Comparison of ENCODE assay signal across 8 cellular contexts in the genomic region with DNA sequence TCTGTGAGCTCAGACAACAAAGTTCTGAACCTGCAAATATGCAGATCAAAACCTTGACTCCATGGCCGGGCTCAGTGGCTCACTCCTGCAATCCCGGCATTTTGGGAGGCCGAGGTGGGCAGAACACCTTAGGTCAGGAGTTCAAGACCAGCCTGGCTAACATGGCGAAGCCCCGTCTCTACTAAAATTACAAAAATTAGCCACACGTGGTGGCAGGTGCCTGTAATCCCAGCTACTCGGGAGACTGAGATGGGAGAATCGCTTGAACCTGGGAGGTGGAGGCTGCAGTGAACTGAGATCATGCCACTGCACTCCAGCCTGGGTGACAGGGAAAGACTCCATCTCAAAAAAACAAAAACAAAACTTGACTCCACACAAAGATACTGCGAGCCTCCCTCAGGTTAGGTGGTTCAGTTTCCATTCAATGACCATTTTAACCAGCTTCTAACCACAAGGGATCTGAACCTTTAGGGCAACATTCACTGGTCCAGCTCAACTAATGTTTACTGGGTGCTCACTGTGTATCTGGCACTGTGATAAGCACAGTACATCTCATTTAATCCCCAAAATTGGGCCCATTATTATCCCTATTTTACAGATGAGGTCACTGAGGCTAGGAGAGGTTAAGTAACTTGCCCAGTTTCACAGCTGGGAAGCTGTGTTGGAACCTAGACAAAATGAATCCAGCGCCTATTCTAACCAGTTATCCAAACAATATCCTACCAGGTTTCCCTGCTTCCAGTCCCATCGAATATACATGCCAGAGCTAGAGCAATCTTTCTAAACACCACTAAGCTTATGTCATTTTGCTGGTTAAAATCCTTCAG. TPM values are rescaled to one million over a fixed set of nuclear protein-coding genes. Genes with fewer than 3 reads are reported as not detected.
DNase-seq lines count a peak whose midpoint lies in the region; ATAC-seq and TF ChIP-seq lines count a peak whose summit lies in the region.

No MANE protein-coding gene starts in this region.

- DNase-seq in left ventricle myocardium inferior (no peak), left cardiac atrium (no peak), type B pancreatic cell (ENCODE audit: extremely low spot score, unreplicated experiment) (no peak), NOMO-1 (lab: John Stamatoyannopoulos, UW; ENCODE audit: unreplicated experiment in 2 of 2) (no peak), SIG-M5 (lab: John Stamatoyannopoulos, UW) (no peak), GM13977 (ENCODE audit: low spot score) (no peak)
- DNase-seq in activated naive CD8-positive, alpha-beta T cell treated with anti-CD3 and anti-CD28 coated beads for 36 hours, result no peak

- H3K27me3 ChIP-seq in left ventricle myocardium inferior (ENCODE audit: low read depth), result no peaks in the 10 kb centered on the region
- no peaks in the 10 kb centered on the region for H3K27me3 ChIP-seq in iPS-20b (ENCODE audit: insufficient read depth, low read length)

- peaks cover 38% of the 10 kb centered on the region for H3K36me3 ChIP-seq in left ventricle myocardium inferior
- peaks cover 61% of the 10 kb centered on the region for H3K36me3 ChIP-seq in iPS-20b (ENCODE audit: insufficient read depth, low read depth, low read length)

- H3K4me1 Mint-ChIP-seq in activated naive CD8-positive, alpha-beta T cell treated with anti-CD3 and anti-CD28 coated beads for 36 hours, result peaks cover 42% of the 10 kb centered on the region
- peaks cover 28% of the 10 kb centered on the region for H3K4me1 Mint-ChIP-seq in type B pancreatic cell (ENCODE audit: unreplicated experiment)

- H3K9me3 ChIP-seq in left ventricle myocardium inferior (replicated peaks) (no peaks in the 10 kb centered on the region), iPS-20b (ENCODE audit: insufficient read depth, low read depth, low read length) (no peaks in the 10 kb centered on the region)

- H3K4me3 Mint-ChIP-seq in activated naive CD8-positive, alpha-beta T cell treated with anti-CD3 and anti-CD28 coated beads for 36 hours, result peak overlapping the region; percentile 98
- peak overlapping the region; percentile 99 for H3K4me3 Mint-ChIP-seq in type B pancreatic cell

- in situ Hi-C loops in GM13977 (cut with MboI; ENCODE audit: low pct_unique_long_range_greater_than_20kb, low sequenced_read_pairs, unreplicated experiment), result no loop called here

- intact Hi-C loops in left ventricle myocardium inferior (cut with micrococcal nuclease) (no loop called here), left cardiac atrium (cut with DNase I) (no loop called here)

- H3K27me3 Mint-ChIP-seq in activated naive CD8-positive, alpha-beta T cell treated with anti-CD3 and anti-CD28 coated beads for 36 hours, result no peaks in the 10 kb centered on the region
- H3K27me3 Mint-ChIP-seq in type B pancreatic cell, result no peaks in the 10 kb centered on the region

- no peak for ATAC-seq in left cardiac atrium

- H3K27ac ChIP-seq in left ventricle myocardium inferior (replicated peaks) (no peak overlapping the region), iPS-20b (ENCODE audit: low read length) (no peak overlapping the region)

- H3K4me3 ChIP-seq in left ventricle myocardium inferior (peak overlapping the region; percentile 90), iPS-20b (ENCODE audit: low read length) (peak overlapping the region; percentile 98)

- H3K4me1 ChIP-seq in left ventricle myocardium inferior (peaks cover 33% of the 10 kb centered on the region), iPS-20b (ENCODE audit: insufficient read depth, low read length) (0 out of 2 replicates have a peak, but pooled peaks cover 8% of the 10 kb centered on the region)

- peak overlapping the region; percentile 100; the same call in 1 of the 2 replicates for H3K9ac ChIP-seq in iPS-20b (ENCODE audit: low read depth, low read length)

- TF ChIP-seq CTCF in left ventricle myocardium inferior (IDR thresholded peaks at IDR 0.05; ENCODE audit: borderline replicate concordance) (no peak), type B pancreatic cell (conservative IDR thresholded peaks at IDR 0.05) (no peak), GM13977 (IDR thresholded peaks at IDR 0.05; ENCODE audit: extremely low read depth, insufficient read depth, missing control alignments) (no peak)

- H3K27ac Mint-ChIP-seq in activated naive CD8-positive, alpha-beta T cell treated with anti-CD3 and anti-CD28 coated beads for 36 hours, result peak overlapping the region; percentile 77
- peak overlapping the region; percentile 44 for H3K27ac Mint-ChIP-seq in type B pancreatic cell

- no peaks in the 10 kb centered on the region for H3K9me3 Mint-ChIP-seq in activated naive CD8-positive, alpha-beta T cell treated with anti-CD3 and anti-CD28 coated beads for 36 hours
- no peaks in the 10 kb centered on the region for H3K9me3 Mint-ChIP-seq in type B pancreatic cell

- peaks cover 74% of the 10 kb centered on the region for H3K36me3 Mint-ChIP-seq in activated naive CD8-positive, alpha-beta T cell treated with anti-CD3 and anti-CD28 coated beads for 36 hours
- H3K36me3 Mint-ChIP-seq in type B pancreatic cell, result peaks cover 44% of the 10 kb centered on the region

RNA-seq across cellular contexts. Expression of gene SNRPB, which starts 1.8 kb away (rescaled TPM):
- 49.3 TPM for total RNA-seq in left ventricle myocardium inferior
- total RNA-seq in left cardiac atrium, result 10 to 100 TPM; 49.5 to 79.4 TPM
- total RNA-seq in activated naive CD8-positive, alpha-beta T cell treated with anti-CD3 and anti-CD28 coated beads for 36 hours, result 100 to 1,000 TPM; 481 to 500 TPM
- 177 and 193 TPM in 2 replicates for total RNA-seq in type B pancreatic cell (ENCODE audit: low replicate concordance)

RNA-seq across cellular contexts. Expression of gene ZNF343, which starts 39.9 kb away (rescaled TPM):
- 6.3 TPM for total RNA-seq in left ventricle myocardium inferior
- 1 to 10 TPM; 6.5 to 7.0 TPM for total RNA-seq in left cardiac atrium
- 10 to 100 TPM in 1 of 2 experiments, 1 to 10 TPM in 1; 8.8 to 10.4 TPM for total RNA-seq in activated naive CD8-positive, alpha-beta T cell treated with anti-CD3 and anti-CD28 coated beads for 36 hours
- 10.0 and 16.6 TPM in 2 replicates for total RNA-seq in type B pancreatic cell (ENCODE audit: low replicate concordance)
